25 cellular contexts compared by ENCODE assay signal in genomic region chr2:43718530-43719124, GRCh38. TPM values are rescaled to one million over a fixed set of nuclear protein-coding genes. Genes with fewer than 3 reads are reported as not detected.
DNase-seq lines count a peak whose midpoint lies in the region; ATAC-seq, FAIRE-seq and TF ChIP-seq lines count a peak whose summit lies in the region.
"Had no signal": no experiment of that assay in that cellular context is flagged by ENCODE, and none has a peak within 500 bp of the region (broad histone marks: within the 10 kb centered on the region; RNA-seq: fewer than 3 reads in every experiment).

No MANE protein-coding gene starts in this region.

- DNase-seq in A549 (ENCODE audit: low read depth in 1 of 2, low spot score in 1 of 2) (no peak), NCI-H446 treated with DMSO at 0.1 percent for 48 hours (lab: John Stamatoyannopoulos, UW) (no peak), T-cell (no peak), EL (no peak)
- DNase-seq in activated CD4-positive, alpha-beta T cell treated with anti-CD3 and anti-CD28 coated beads, Interleukin-2, amount 50 U/mL, for 48 hours, result no peak
- DNase-seq: activated CD8-positive, alpha-beta T cell treated with anti-CD3 and anti-CD28 coated beads for 36 hours; activated T-cell treated with anti-CD3 and anti-CD28 coated beads, Interleukin-2, amount 50 U/mL, for 4 hours; C1 segment of cervical spinal cord; colonic mucosa; DMS 273 treated with DMSO at 0.1 percent for 48 hours; foreskin keratinocyte; NCI-H1694; NCI-H226; stimulated activated CD4-positive, alpha-beta T cell treated with anti-CD3 and anti-CD28 coated beads, Interleukin-12 subunit alpha, Interleukin-12 subunit beta, amount 100 ng/mL, for 4 hours; tibial artery had no signal

- H3K4me3 Mint-ChIP-seq in T-cell, result no peak overlapping the region
- H3K4me3 Mint-ChIP-seq: activated CD8-positive, alpha-beta T cell treated with anti-CD3 and anti-CD28 coated beads for 36 hours; activated naive CD4-positive, alpha-beta T cell treated with anti-CD3 and anti-CD28 coated beads, Interleukin-2, amount 50 U/mL, for 24 hours; activated T-cell treated with anti-CD3 and anti-CD28 coated beads, Interleukin-2, amount 50 U/mL, for 4 hours; stimulated activated effector memory CD8-positive, alpha-beta T cell treated with anti-CD3 and anti-CD28 coated beads, Interleukin-12 subunit alpha, Interleukin-12 subunit beta, amount 100 ng/mL, for 72 hours; T-helper 1 cell treated with Interleukin-12 subunit alpha and Interleukin-12 subunit beta and Interleukin-4 antibody, amounts not matched to agents 30 μg/mL and 1 μg/mL, for 36 hours had no signal

- FAIRE-seq in A549 (lab: Jason Lieb, UNC), result peak; percentile 43

- POLR2A ChIA-PET in A549 (lab: Yijun Ruan, JAX), result no interaction called here
- POLR2A ChIA-PET in T-cell (lab: Charles Lee), result no interaction called here

- no peak for TF ChIP-seq CTCF in A549 (IDR thresholded peaks at IDR 0.05)

- no peak for TF ChIP-seq POLR2A in A549 (IDR thresholded peaks at IDR 0.05; ENCODE audit: low read length)

- no peaks in the 10 kb centered on the region for H3K4me1 Mint-ChIP-seq in T-cell
- H3K4me1 Mint-ChIP-seq: activated naive CD4-positive, alpha-beta T cell treated with anti-CD3 and anti-CD28 coated beads, Interleukin-2, amount 50 U/mL, for 24 hours; stimulated activated effector memory CD8-positive, alpha-beta T cell treated with anti-CD3 and anti-CD28 coated beads, Interleukin-12 subunit alpha, Interleukin-12 subunit beta, amount 100 ng/mL, for 72 hours had no signal

- TF ChIP-seq EP300 in A549 (IDR thresholded peaks at IDR 0.05), result no peak

- no peak overlapping the region for H3K4me3 ChIP-seq in A549
- H3K4me3 ChIP-seq: colonic mucosa, tibial artery had no signal

- H3K27me3 Mint-ChIP-seq in T-cell, result peaks cover 1 to 3% of the 10 kb centered on the region in 2 donors
- H3K27me3 Mint-ChIP-seq: activated naive CD4-positive, alpha-beta T cell treated with anti-CD3 and anti-CD28 coated beads, Interleukin-2, amount 50 U/mL, for 24 hours had no signal

- TF ChIP-seq RAD21 in A549 (conservative IDR thresholded peaks at IDR 0.05 in 1 of 2, IDR thresholded peaks at IDR 0.05 in 1 of 2), result no peak

- CTCF ChIA-PET in A549 (lab: Yijun Ruan, JAX) (interaction anchor here (0.9 to 2.3 kb wide), 6 partner anchors 9 to 86 kb away, joined by 3 to 6 read pairs (median 4); no protein-coding TSS in a partner anchor), T-cell (lab: Charles Lee) (no interaction called here)

- ATAC-seq in A549, result no peak
- peak; percentile 72 for ATAC-seq in GM18870 (IDR thresholded peaks at IDR 0.05; ENCODE audit: unreplicated experiment)
- peak; percentile 61 for ATAC-seq in HG02610 (IDR thresholded peaks at IDR 0.05; ENCODE audit: unreplicated experiment)
- ATAC-seq in HG03439 (IDR thresholded peaks at IDR 0.05; ENCODE audit: unreplicated experiment), result peak; percentile 73
- no peak for ATAC-seq in T-cell (replicated peaks in 1 of 4)
- ATAC-seq: activated CD8-positive, alpha-beta T cell treated with anti-CD3 and anti-CD28 coated beads for 36 hours; activated T-cell treated with anti-CD3 and anti-CD28 coated beads, Interleukin-2, amount 50 U/mL, for 4 hours; foreskin keratinocyte; HCT116; Right ventricle myocardium inferior; stimulated activated effector memory CD8-positive, alpha-beta T cell treated with anti-CD3 and anti-CD28 coated beads, Interleukin-12 subunit alpha, Interleukin-12 subunit beta, amount 100 ng/mL, for 72 hours had no signal

- H3K27ac Mint-ChIP-seq in T-cell, result no peak overlapping the region
- H3K27ac Mint-ChIP-seq: activated CD8-positive, alpha-beta T cell treated with anti-CD3 and anti-CD28 coated beads for 36 hours; activated naive CD4-positive, alpha-beta T cell treated with anti-CD3 and anti-CD28 coated beads, Interleukin-2, amount 50 U/mL, for 24 hours; stimulated activated effector memory CD8-positive, alpha-beta T cell treated with anti-CD3 and anti-CD28 coated beads, Interleukin-12 subunit alpha, Interleukin-12 subunit beta, amount 100 ng/mL, for 72 hours; T-helper 1 cell treated with Interleukin-12 subunit alpha and Interleukin-12 subunit beta and Interleukin-4 antibody, amounts not matched to agents 30 μg/mL and 1 μg/mL, for 36 hours had no signal

- H3K4me2 ChIP-seq in A549, result no peak overlapping the region

- no peaks in the 10 kb centered on the region for H3K9me3 Mint-ChIP-seq in T-cell
- H3K9me3 Mint-ChIP-seq: activated CD8-positive, alpha-beta T cell treated with anti-CD3 and anti-CD28 coated beads for 36 hours; activated naive CD4-positive, alpha-beta T cell treated with anti-CD3 and anti-CD28 coated beads, Interleukin-2, amount 50 U/mL, for 24 hours; activated T-cell treated with anti-CD3 and anti-CD28 coated beads, Interleukin-2, amount 50 U/mL, for 4 hours; stimulated activated effector memory CD8-positive, alpha-beta T cell treated with anti-CD3 and anti-CD28 coated beads, Interleukin-12 subunit alpha, Interleukin-12 subunit beta, amount 100 ng/mL, for 72 hours; T-helper 1 cell treated with Interleukin-12 subunit alpha and Interleukin-12 subunit beta and Interleukin-4 antibody, amounts not matched to agents 30 μg/mL and 1 μg/mL, for 36 hours had no signal

- H3K9me3 ChIP-seq in A549, result no peaks in the 10 kb centered on the region
- H3K9me3 ChIP-seq: colonic mucosa, tibial artery had no signal

- H3K36me3 Mint-ChIP-seq in T-cell, result no peaks in the 10 kb centered on the region
- H3K36me3 Mint-ChIP-seq: stimulated activated effector memory CD8-positive, alpha-beta T cell treated with anti-CD3 and anti-CD28 coated beads, Interleukin-12 subunit alpha, Interleukin-12 subunit beta, amount 100 ng/mL, for 72 hours had no signal

- WGBS in A549 (ENCODE audit: missing lambda C conversion rate), result 76% methylated on average over 5 of the region's 5 CpGs

- no peaks in the 10 kb centered on the region for H3K4me1 ChIP-seq in A549
- H3K4me1 ChIP-seq: colonic mucosa, foreskin keratinocyte, tibial artery had no signal

- no peak overlapping the region for H3K27ac ChIP-seq in A549
- H3K27ac ChIP-seq: 22Rv1, colonic mucosa, foreskin keratinocyte, tibial artery had no signal

TF ChIP-seq in A549, 52 proteins besides CTCF, POLR2A, EP300 and RAD21 (continues in another document):
- TF ChIP-seq ZSCAN20 (CRISPR knock-in tag; IDR thresholded peaks at IDR 0.05), result no peak
- no peak for TF ChIP-seq REST (IDR thresholded peaks at IDR 0.05)
- no peak for TF ChIP-seq HOXB13 (CRISPR knock-in tag; IDR thresholded peaks at IDR 0.05; ENCODE audit: low read depth)
- TF ChIP-seq TP53 (CRISPR knock-in tag; IDR thresholded peaks at IDR 0.05), result no peak
- no peak for TF ChIP-seq POLR2AphosphoS2 (conservative IDR thresholded peaks at IDR 0.05; ENCODE audit: low read length)
- TF ChIP-seq PHF8 (IDR thresholded peaks at IDR 0.05; ENCODE audit: borderline replicate concordance, low read depth), result no peak
- no peak for TF ChIP-seq USF2 (IDR thresholded peaks at IDR 0.05)
- no peak for TF ChIP-seq HOXB5 (CRISPR knock-in tag; IDR thresholded peaks at IDR 0.05)
- no peak for TF ChIP-seq SREBF2 (IDR thresholded peaks at IDR 0.05)
- TF ChIP-seq RNF2 (IDR thresholded peaks at IDR 0.05; ENCODE audit: borderline replicate concordance, low read depth), result no peak
- no peak for TF ChIP-seq JUNB (IDR thresholded peaks at IDR 0.05)

RNA-seq across cellular contexts. Expression of gene C1GALT1C1L, which starts 42.4 kb away (rescaled TPM):
- polyA plus RNA-seq in A549 (2011; rRNA removed) (5.4 and 5.9 TPM in 2 replicates), A549 (2017; fragmentation: RNase III; extraction: RNeasy Plus Mini Kit Qiagen cat#74134 plus additional on column Dnase treatment) (1.4 to 2.1 TPM (median 2.1 TPM) in 3 replicates)
- 1.7 and 2.1 TPM in 2 replicates for polyA plus RNA-seq in A549 (2012; cell fraction: cytosol; rRNA removed)
- 0.77 and 1.2 TPM in 2 replicates for polyA plus RNA-seq in A549 (2012; cell fraction: nucleus; rRNA removed)
- polyA minus RNA-seq in A549 (2011; rRNA and poly(A)+ RNA removed), result 0.17 and 0.68 TPM in 2 replicates
- total RNA-seq in T-cell, result not detected
- polyA plus RNA-seq: neural cell had no signal

RNA-seq across cellular contexts. Expression of gene DYNC2LI1, which starts 55.2 kb away (rescaled TPM):
- polyA plus RNA-seq in A549 (2011; rRNA removed) (33.5 and 44.3 TPM in 2 replicates), A549 (2017; fragmentation: RNase III; extraction: RNeasy Plus Mini Kit Qiagen cat#74134 plus additional on column Dnase treatment) (22.2 to 28.2 TPM (median 23.7 TPM) in 3 replicates)
- polyA plus RNA-seq in A549 (2012; cell fraction: cytosol; rRNA removed), result 7.9 and 8.8 TPM in 2 replicates
- 3.1 and 5.9 TPM in 2 replicates for polyA plus RNA-seq in A549 (2012; cell fraction: nucleus; rRNA removed)
- polyA minus RNA-seq in A549 (2011; rRNA and poly(A)+ RNA removed), result 6.5 and 6.7 TPM in 2 replicates
- 1 to 10 TPM; 2.4 to 4.7 (median 3.7) TPM for total RNA-seq in T-cell

Comparison
In these comparisons a context has a peak if more than half of its experiments do, and no peak if none do; other contexts are left out.
1. ATAC-seq: peak in GM18870 (single experiment), HG02610 (single experiment) and HG03439 (single experiment); none in A549 (0 of 2) and T-cell (0 of 4).